9 cellular contexts compared by ENCODE assay signal in genomic region chr12:122072031-122072970, GRCh38.
DNase-seq lines count a peak whose midpoint lies in the region; ATAC-seq and TF ChIP-seq lines count a peak whose summit lies in the region.
"Had no signal": no experiment of that assay in that cellular context is flagged by ENCODE, and none has a peak within 500 bp of the region (broad histone marks: within the 10 kb centered on the region; RNA-seq: fewer than 3 reads in every experiment).

No MANE protein-coding gene starts in this region.

- peak overlapping the region; percentile 22 for H3K27ac ChIP-seq in muscle layer of duodenum (ENCODE audit: low read length)

- TF ChIP-seq CTCF in AG09309 (IDR thresholded peaks at IDR 0.05; ENCODE audit: control insufficient read depth, insufficient read depth, low read depth, low read length, missing control alignments) = no peak

- peak overlapping the region; percentile 2 for H3K27ac Mint-ChIP-seq in dendritic cell treated with granulocyte-macrophage colony-stimulating factor and Interleukin-4, amounts not matched to agents 40 ng/mL and 50 ng/mL, for 4 days

- no peak for ATAC-seq in HG03025 (IDR thresholded peaks at IDR 0.05; ENCODE audit: low FRiP score, unreplicated experiment)
- no peak for ATAC-seq in GM21717 (IDR thresholded peaks at IDR 0.05; ENCODE audit: unreplicated experiment)

- H3K9me3 ChIP-seq in muscle layer of duodenum (ENCODE audit: control insufficient read depth in 1 of 2, low read length in 2 of 2) = no peaks in the 10 kb centered on the region

- no peak overlapping the region for H3K4me3 Mint-ChIP-seq in dendritic cell treated with granulocyte-macrophage colony-stimulating factor and Interleukin-4, amounts not matched to agents 40 ng/mL and 50 ng/mL, for 4 days

- no peaks in the 10 kb centered on the region for H3K27me3 ChIP-seq in muscle layer of duodenum (ENCODE audit: low read depth, low read length)

- DNase-seq in AG09309 (ENCODE audit: low read depth) (peak; percentile 91), NCI-H2029 treated with DMSO at 0.1 percent for 48 hours (lab: John Stamatoyannopoulos, UW) (peak; percentile 81), NCI-H1436 treated with DMSO at 0.1 percent for 48 hours (lab: John Stamatoyannopoulos, UW) (no peak), activated T-cell treated with anti-CD3 and anti-CD28 coated beads for 4 hours (no peak)
- DNase-seq: NCI-H82 had no signal

- H3K4me1 Mint-ChIP-seq in dendritic cell treated with granulocyte-macrophage colony-stimulating factor and Interleukin-4, amounts not matched to agents 40 ng/mL and 50 ng/mL, for 4 days (ENCODE audit: low read depth) = peaks cover 38% of the 10 kb centered on the region

- peaks cover 5% of the 10 kb centered on the region for H3K27me3 Mint-ChIP-seq in dendritic cell treated with granulocyte-macrophage colony-stimulating factor and Interleukin-4, amounts not matched to agents 40 ng/mL and 50 ng/mL, for 4 days

- H3K9me3 Mint-ChIP-seq in dendritic cell treated with granulocyte-macrophage colony-stimulating factor and Interleukin-4, amounts not matched to agents 40 ng/mL and 50 ng/mL, for 4 days = peaks cover 12% of the 10 kb centered on the region

- H3K4me3 ChIP-seq in AG09309 (ENCODE audit: control insufficient read depth, low read depth, low read length) = no peak overlapping the region
- no peak overlapping the region for H3K4me3 ChIP-seq in muscle layer of duodenum (ENCODE audit: low read depth in 1 of 2, low read length in 2 of 2)

- no peaks in the 10 kb centered on the region for H3K36me3 ChIP-seq in muscle layer of duodenum (ENCODE audit: control insufficient read depth in 1 of 2, insufficient read depth in 2 of 2, low read length in 2 of 2)

- H3K36me3 Mint-ChIP-seq in dendritic cell treated with granulocyte-macrophage colony-stimulating factor and Interleukin-4, amounts not matched to agents 40 ng/mL and 50 ng/mL, for 4 days (ENCODE audit: low read depth) = no peaks in the 10 kb centered on the region

- peaks cover 0 to 34% of the 10 kb centered on the region in 2 donors for H3K4me1 ChIP-seq in muscle layer of duodenum (ENCODE audit: control insufficient read depth in 1 of 2, insufficient read depth in 2 of 2, low read length in 2 of 2)

- intact Hi-C loops in dendritic cell treated with granulocyte-macrophage colony-stimulating factor and Interleukin-4, amounts not matched to agents 40 ng/mL and 50 ng/mL, for 4 days (cut with micrococcal nuclease) = no loop called here

Comparison
In these comparisons a context has a peak if more than half of its experiments do, and no peak if none do; other contexts are left out.
1. DNase-seq: peak in AG09309 (single experiment) and NCI-H2029 treated with DMSO at 0.1 percent for 48 hours (single experiment); none in NCI-H1436 treated with DMSO at 0.1 percent for 48 hours (single experiment) and activated T-cell treated with anti-CD3 and anti-CD28 coated beads for 4 hours (single experiment).